Comparison of ENCODE assay signal across 26 cellular contexts in the genomic region with DNA sequence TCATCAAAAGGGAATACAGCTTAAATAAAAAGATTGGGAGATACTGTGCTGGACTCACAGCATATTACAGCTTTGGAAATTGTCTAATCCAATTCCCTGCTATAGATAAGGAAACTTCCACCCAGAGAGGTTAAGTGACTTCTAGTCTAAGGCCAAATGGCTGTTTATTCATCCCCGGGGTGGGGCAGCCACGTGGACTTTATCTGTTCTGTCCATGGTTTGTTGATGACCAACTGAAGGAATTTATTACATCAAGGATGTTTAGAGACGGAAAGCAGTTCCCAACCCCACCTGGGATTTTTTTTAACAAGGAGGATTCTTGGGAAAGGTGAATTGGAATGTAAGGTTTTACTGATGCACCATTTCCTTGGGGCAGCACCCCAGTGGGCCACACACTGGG.
"Had no signal": no experiment of that assay in that cellular context is flagged by ENCODE, and none has a peak within 500 bp of the region (broad histone marks: within the 10 kb centered on the region; RNA-seq: fewer than 3 reads in every experiment).

No MANE protein-coding gene starts in this region.

- H3K4me3 ChIP-seq: SJSA1 had no signal

- H3K27ac ChIP-seq: SJSA1 had no signal

- H3K36me3 Mint-ChIP-seq: activated CD8-positive, alpha-beta memory T cell treated with anti-CD3 and anti-CD28 coated beads, Interleukin-2, amount 10 ng/mL, durations not matched to agents 7 days and 5 days had no signal

- DNase-seq: activated B cell treated with CpG ODN at 0.5 μM for 24 hours; activated CD4-positive, alpha-beta T cell treated with anti-CD3 and anti-CD28 coated beads for 1 hour; activated CD4-positive, alpha-beta T cell treated with anti-CD3 and anti-CD28 coated beads, Interleukin-2, amount 10 ng/mL, durations not matched to agents 24 days and 14 days; activated CD4-positive, alpha-beta T cell treated with anti-CD3 and anti-CD28 coated beads, Interleukin-2, amount 50 U/mL, for 48 hours; activated CD8-positive, alpha-beta memory T cell treated with anti-CD3 and anti-CD28 coated beads, Interleukin-2, amount 10 ng/mL, durations not matched to agents 7 days and 5 days; activated effector memory CD4-positive, alpha-beta T cell treated with Interleukin-2 at 50 U/mL for 16 hours; activated naive CD4-positive, alpha-beta T cell treated with Interleukin-2 at 50 U/mL for 16 hours; activated T-cell treated with anti-CD3 and anti-CD28 coated beads, Interleukin-2, amount 50 U/mL, for 24 hours; amygdala; Kasumi-1; NCI-H1048; NCI-H146; NCI-H187 treated with DMSO at 0.1 percent for 48 hours; NCI-H2081 treated with DMSO at 0.1 percent for 48 hours; NCI-H446 treated with DMSO at 0.1 percent for 48 hours; NCI-H524 treated with DMSO at 0.1 percent for 48 hours; NCI-H774; NK-92 treated with Interleukin-12 subunit alpha and Interleukin-12 subunit beta, amount 100 ng/mL, for 24 hours; SHP77; T-helper 17 cell; T-helper 9 cell had no signal

- H3K36me3 ChIP-seq: SJSA1 had no signal

- ATAC-seq: activated CD8-positive, alpha-beta memory T cell treated with anti-CD3 and anti-CD28 coated beads, Interleukin-2, amount 10 ng/mL, durations not matched to agents 7 days and 5 days; T-helper 17 cell had no signal

- H3K27ac Mint-ChIP-seq: activated B cell treated with CpG ODN at 0.5 μM for 24 hours; activated CD4-positive, alpha-beta T cell treated with anti-CD3 and anti-CD28 coated beads, Interleukin-2, amount 10 ng/mL, durations not matched to agents 24 days and 14 days; activated CD8-positive, alpha-beta memory T cell treated with anti-CD3 and anti-CD28 coated beads, Interleukin-2, amount 10 ng/mL, durations not matched to agents 7 days and 5 days; activated naive CD8-positive, alpha-beta T cell; activated T-cell treated with anti-CD3 and anti-CD28 coated beads, Interleukin-2, amount 50 U/mL, for 24 hours; activated T-helper 1 cell treated with anti-CD3 and anti-CD28 coated beads, Interleukin-12 subunit alpha, Interleukin-12 subunit beta, Interleukin-2, Interleukin-4 antibody, amounts not matched to agents 30 ng/mL and 10 ng/mL and 1 ng/mL, durations not matched to agents 14 hours and 24 hours and 36 hours; brain; T-helper 17 cell had no signal

- H3K27me3 ChIP-seq: SJSA1 had no signal

- H3K9me3 Mint-ChIP-seq: activated B cell treated with CpG ODN at 0.5 μM for 24 hours; activated CD4-positive, alpha-beta T cell treated with anti-CD3 and anti-CD28 coated beads, Interleukin-2, amount 10 ng/mL, durations not matched to agents 24 days and 14 days; activated T-cell treated with anti-CD3 and anti-CD28 coated beads, Interleukin-2, amount 50 U/mL, for 24 hours; activated T-helper 1 cell treated with anti-CD3 and anti-CD28 coated beads, Interleukin-12 subunit alpha, Interleukin-12 subunit beta, Interleukin-2, Interleukin-4 antibody, amounts not matched to agents 30 ng/mL and 10 ng/mL and 1 ng/mL, durations not matched to agents 14 hours and 24 hours and 36 hours; central memory CD8-positive, alpha-beta T cell had no signal

- H3K4me1 Mint-ChIP-seq: brain had no signal

- H3K9me3 ChIP-seq: SJSA1 had no signal

- H3K4me3 Mint-ChIP-seq: activated B cell treated with CpG ODN at 0.5 μM for 24 hours; activated CD4-positive, alpha-beta T cell treated with anti-CD3 and anti-CD28 coated beads, Interleukin-2, amount 10 ng/mL, durations not matched to agents 24 days and 14 days; activated CD8-positive, alpha-beta memory T cell treated with anti-CD3 and anti-CD28 coated beads, Interleukin-2, amount 10 ng/mL, durations not matched to agents 7 days and 5 days; activated naive CD8-positive, alpha-beta T cell; activated T-cell treated with anti-CD3 and anti-CD28 coated beads, Interleukin-2, amount 50 U/mL, for 24 hours; activated T-helper 1 cell treated with anti-CD3 and anti-CD28 coated beads, Interleukin-12 subunit alpha, Interleukin-12 subunit beta, Interleukin-2, Interleukin-4 antibody, amounts not matched to agents 30 ng/mL and 10 ng/mL and 1 ng/mL, durations not matched to agents 14 hours and 24 hours and 36 hours; brain; central memory CD8-positive, alpha-beta T cell; T-helper 17 cell had no signal

- H3K27me3 Mint-ChIP-seq: activated B cell treated with CpG ODN at 0.5 μM for 24 hours; activated naive CD8-positive, alpha-beta T cell; activated T-cell treated with anti-CD3 and anti-CD28 coated beads, Interleukin-2, amount 50 U/mL, for 24 hours; brain; central memory CD8-positive, alpha-beta T cell; T-helper 17 cell had no signal
